In genomic region chr7:91373401-91373800, GRCh38 we compare ENCODE assay signal across 21 cellular contexts.
A peak's percentile ranks its signal among the peaks of the same experiment; 100 is the strongest.
DNase-seq lines count a peak whose midpoint lies in the region; ATAC-seq and TF ChIP-seq lines count a peak whose summit lies in the region.
"Had no signal": no experiment of that assay in that cellular context is flagged by ENCODE, and none has a peak within 500 bp of the region (broad histone marks: within the 10 kb centered on the region; RNA-seq: fewer than 3 reads in every experiment).

No MANE protein-coding gene starts in this region.

- H3K4me1 Mint-ChIP-seq in progenitor cell of endocrine pancreas (ENCODE audit: low read depth): peaks cover 12% of the 10 kb centered on the region
- H3K4me1 Mint-ChIP-seq: CD4-positive, alpha-beta memory T cell; T-helper 17 cell had no signal

- no peak overlapping the region for H3K4me3 ChIP-seq in fibroblast of mammary gland (ENCODE audit: control insufficient read depth, low read depth, low read length)

- peaks cover 5% of the 10 kb centered on the region for H3K27me3 Mint-ChIP-seq in progenitor cell of endocrine pancreas
- H3K27me3 Mint-ChIP-seq: CD4-positive, alpha-beta memory T cell; T-helper 17 cell had no signal

- TF ChIP-seq CTCF in fibroblast of mammary gland (conservative IDR thresholded peaks at IDR 0.05; ENCODE audit: control insufficient read depth, insufficient read depth, low read depth, low read length): no peak
- no peak for TF ChIP-seq CTCF in progenitor cell of endocrine pancreas (IDR thresholded peaks at IDR 0.05; ENCODE audit: unreplicated experiment)

- no peak overlapping the region for H3K27ac Mint-ChIP-seq in progenitor cell of endocrine pancreas
- H3K27ac Mint-ChIP-seq: CD4-positive, alpha-beta memory T cell; IgD-negative memory B cell; T-helper 17 cell had no signal

- ATAC-seq in HG03460 (IDR thresholded peaks at IDR 0.05; ENCODE audit: unreplicated experiment) (no peak), GM19395 (IDR thresholded peaks at IDR 0.05; ENCODE audit: unreplicated experiment) (no peak)
- ATAC-seq: SK-N-SH treated with all-trans-retinoic acid at 6 μM for 48 hours, T-helper 17 cell had no signal

- H3K9me3 Mint-ChIP-seq in progenitor cell of endocrine pancreas (ENCODE audit: low read depth): no peaks in the 10 kb centered on the region

- peak; percentile 33 for DNase-seq in NCI-H2171 treated with DMSO at 0.1 percent for 48 hours (lab: John Stamatoyannopoulos, UW)
- DNase-seq in NCI-H2171 (lab: John Stamatoyannopoulos, UW): no peak
- DNase-seq in NCI-H524 treated with DMSO at 0.1 percent for 48 hours (lab: John Stamatoyannopoulos, UW): peak; percentile 57
- peak; percentile 37 for DNase-seq in fibroblast of mammary gland (ENCODE audit: low read depth)
- DNase-seq in progenitor cell of endocrine pancreas (ENCODE audit: low spot score, unreplicated experiment): no peak
- DNase-seq: CD4-positive, alpha-beta memory T cell; COR-L47; DMS79 treated with DMSO at 0.1 percent for 48 hours; HCEC 1CT; MM.1S; NCI-H1048; NCI-H1417; NCI-H187; NCI-H2081 treated with DMSO at 0.1 percent for 48 hours; NCI-H526; SIG-M5; T-helper 17 cell had no signal

- no peak overlapping the region for H3K4me3 Mint-ChIP-seq in progenitor cell of endocrine pancreas (ENCODE audit: low read depth)
- H3K4me3 Mint-ChIP-seq: CD4-positive, alpha-beta memory T cell; IgD-negative memory B cell; T-helper 17 cell had no signal

- H3K36me3 Mint-ChIP-seq in progenitor cell of endocrine pancreas (ENCODE audit: insufficient read depth): no peaks in the 10 kb centered on the region
- H3K36me3 Mint-ChIP-seq: CD4-positive, alpha-beta memory T cell had no signal

Comparison
In these comparisons a context has a peak if more than half of its experiments do, and no peak if none do; other contexts are left out.
1. DNase-seq: peak in NCI-H2171 treated with DMSO at 0.1 percent for 48 hours (single experiment), NCI-H524 treated with DMSO at 0.1 percent for 48 hours (single experiment) and fibroblast of mammary gland (single experiment); none in NCI-H2171 (single experiment) and progenitor cell of endocrine pancreas (single experiment).